Comparison of ENCODE assay signal across 1 cellular context in genomic region chr12:121773011-121773777, GRCh38.
TF ChIP-seq lines count a peak whose summit lies in the region.

No MANE protein-coding gene starts in this region.

TF ChIP-seq in GM12878, 131 proteins besides CTCF, POLR2A, EP300 and RAD21 (continued from another document):
- TF ChIP-seq, protein P1, sequence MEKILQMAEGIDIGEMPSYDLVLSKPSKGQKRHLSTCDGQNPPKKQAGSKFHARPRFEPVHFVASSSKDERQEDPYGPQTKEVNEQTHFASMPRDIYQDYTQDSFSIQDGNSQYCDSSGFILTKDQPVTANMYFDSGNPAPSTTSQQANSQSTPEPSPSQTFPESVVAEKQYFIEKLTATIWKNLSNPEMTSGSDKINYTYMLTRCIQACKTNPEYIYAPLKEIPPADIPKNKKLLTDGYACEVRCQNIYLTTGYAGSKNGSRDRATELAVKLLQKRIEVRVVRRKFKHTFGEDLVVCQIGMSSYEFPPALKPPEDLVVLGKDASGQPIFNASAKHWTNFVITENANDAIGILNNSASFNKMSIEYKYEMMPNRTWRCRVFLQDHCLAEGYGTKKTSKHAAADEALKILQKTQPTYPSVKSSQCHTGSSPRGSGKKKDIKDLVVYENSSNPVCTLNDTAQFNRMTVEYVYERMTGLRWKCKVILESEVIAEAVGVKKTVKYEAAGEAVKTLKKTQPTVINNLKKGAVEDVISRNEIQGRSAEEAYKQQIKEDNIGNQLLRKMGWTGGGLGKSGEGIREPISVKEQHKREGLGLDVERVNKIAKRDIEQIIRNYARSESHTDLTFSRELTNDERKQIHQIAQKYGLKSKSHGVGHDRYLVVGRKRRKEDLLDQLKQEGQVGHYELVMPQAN (conservative IDR thresholded peaks at IDR 0.05) = no peak
- TF ChIP-seq JUND (IDR thresholded peaks at IDR 0.05; ENCODE audit: low read depth, low read length) (no peak), MXI1 (IDR thresholded peaks at IDR 0.05; ENCODE audit: low read depth, low read length) (no peak), KDM1A (IDR thresholded peaks at IDR 0.05; ENCODE audit: borderline replicate concordance) (no peak), MTA2 (IDR thresholded peaks at IDR 0.05; ENCODE audit: low read depth) (no peak), EGR1 (IDR thresholded peaks at IDR 0.05; ENCODE audit: borderline replicate concordance in 1 of 2, low read depth in 2 of 2, low read length in 2 of 2) (0 out of 3 replicates have a peak, but pooled peaks of 1 of the 2 experiments have one; percentile 32), RCOR1 (conservative IDR thresholded peaks at IDR 0.05; ENCODE audit: low read depth, low read length) (no peak), HDGF (IDR thresholded peaks at IDR 0.05) (peak; percentile 67; the same call in 1 of the 2 replicates), NFYA (IDR thresholded peaks at IDR 0.05; ENCODE audit: borderline replicate concordance, low read depth, low read length) (no peak), USF2 (IDR thresholded peaks at IDR 0.05; ENCODE audit: borderline replicate concordance, low read depth, low read length) (no peak), MEF2A (IDR thresholded peaks at IDR 0.05; ENCODE audit: insufficient read depth, low read depth, low read length) (no peak), SPI1 (IDR thresholded peaks at IDR 0.05; ENCODE audit: borderline replicate concordance, insufficient read depth, low read depth, low read length) (no peak), RB1 (IDR thresholded peaks at IDR 0.05; ENCODE audit: borderline replicate concordance) (0 out of 2 replicates have a peak, but pooled peaks have one; percentile 50), IKZF2 (IDR thresholded peaks at IDR 0.05) (no peak), HDAC2 (IDR thresholded peaks at IDR 0.05) (no peak), BACH1 (IDR thresholded peaks at IDR 0.05; ENCODE audit: borderline replicate concordance) (no peak)
